In the genomic region with DNA sequence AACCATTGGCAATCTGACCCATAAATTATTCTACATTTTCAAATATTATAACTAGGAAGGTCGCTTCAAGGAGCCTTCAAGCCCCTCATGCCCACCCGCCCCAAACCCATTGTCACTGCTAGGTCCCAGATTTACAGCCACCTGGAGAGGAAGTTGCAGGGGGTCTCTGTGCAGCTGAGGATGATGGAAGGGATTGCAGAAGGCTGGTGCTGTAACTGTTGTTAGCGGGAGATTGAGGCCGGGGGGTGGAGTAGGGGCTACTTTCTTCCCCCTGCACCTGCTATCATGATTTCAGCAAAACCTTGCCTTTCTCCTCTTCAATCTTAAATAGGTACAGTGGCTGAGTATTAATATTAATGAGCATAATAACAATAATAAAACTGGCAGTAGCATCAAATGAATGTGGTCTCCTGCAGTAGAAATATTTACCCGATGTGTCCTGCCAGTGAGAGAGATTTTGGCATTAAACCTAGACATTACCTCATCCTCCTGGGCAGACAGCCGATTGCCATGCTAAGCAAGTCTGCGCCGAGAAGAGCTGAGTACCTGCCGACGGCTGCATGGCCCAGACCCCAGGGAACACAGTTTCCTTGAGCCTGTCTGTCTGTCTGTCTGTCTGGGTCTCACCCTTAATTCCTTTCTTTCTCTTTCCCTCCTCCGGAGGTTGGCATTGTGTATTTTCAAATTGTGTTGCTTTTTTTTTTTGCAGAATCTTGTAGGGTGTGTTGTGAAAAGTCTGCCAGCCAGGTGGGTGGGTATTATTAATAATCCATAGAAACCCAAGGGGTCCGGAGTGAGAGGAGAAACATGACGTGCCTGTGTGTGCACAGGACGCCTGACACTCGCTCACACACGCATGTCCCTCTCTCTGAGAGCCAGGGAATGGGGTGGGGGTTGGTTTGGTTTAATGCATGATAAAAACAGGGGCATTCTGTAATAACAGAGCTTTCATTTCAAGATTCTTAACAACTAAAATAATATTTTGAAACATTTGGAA, we compare ENCODE assay signal across 9 cellular contexts.
DNase-seq lines count a peak whose midpoint lies in the region; ATAC-seq, FAIRE-seq and TF ChIP-seq lines count a peak whose summit lies in the region.
"Had no signal": no experiment of that assay in that cellular context is flagged by ENCODE, and none has a peak within 500 bp of the region (broad histone marks: within the 10 kb centered on the region; RNA-seq: fewer than 3 reads in every experiment).

No MANE protein-coding gene starts in this region.

- H4K20me1 ChIP-seq in keratinocyte (ENCODE audit: control insufficient read depth, extremely low read depth, insufficient read depth, low read length): no peaks in the 10 kb centered on the region

- peak overlapping the region; percentile 56 for H3K4me2 ChIP-seq in keratinocyte (ENCODE audit: control insufficient read depth, extremely low read depth, insufficient read depth, low read depth, low read length)

- intact Hi-C loops in A673 (cut with micrococcal nuclease; ENCODE audit: unreplicated experiment): no loop called here
- intact Hi-C loops in transverse colon (cut with DNase I; ENCODE audit: low total_unique reads): no loop called here

- no peak for FAIRE-seq in keratinocyte (lab: Jason Lieb, UNC)
- FAIRE-seq: G401.6 had no signal

- H3K4me1 ChIP-seq in A673 (ENCODE audit: insufficient read depth, low read length, poor library complexity, severe bottlenecking): peaks cover 6% of the 10 kb centered on the region
- H3K4me1 ChIP-seq in keratinocyte (ENCODE audit: control insufficient read depth, extremely low read depth, insufficient read depth, low read length): peaks cover 8% of the 10 kb centered on the region
- peaks cover 0 to 28% (median 7%) of the 10 kb centered on the region in 4 donors for H3K4me1 ChIP-seq in transverse colon

- H3K4me1 Mint-ChIP-seq in brain: peaks cover 39% of the 10 kb centered on the region

- H3K27me3 ChIP-seq in A673 (replicated peaks; ENCODE audit: insufficient read depth, low read depth, low read length, poor library complexity) (no peaks in the 10 kb centered on the region), keratinocyte (ENCODE audit: control insufficient read depth, extremely low read depth, insufficient read depth, low read length) (peaks cover 10% of the 10 kb centered on the region), transverse colon (no peaks in the 10 kb centered on the region)

- H3K79me2 ChIP-seq in keratinocyte (ENCODE audit: control insufficient read depth, insufficient read depth, low read length): no peaks in the 10 kb centered on the region

- H3K27ac ChIP-seq in A673 (ENCODE audit: low read depth, low read length, poor library complexity, severe bottlenecking) (no peak overlapping the region), keratinocyte (ENCODE audit: control insufficient read depth, insufficient read depth, low read length) (no peak overlapping the region), transverse colon (peak overlapping the region in 1 of 4 donors; percentile 41)

- TF ChIP-seq EP300 in transverse colon (IDR thresholded peaks at IDR 0.05; ENCODE audit: low read depth): no peak

- H3K36me3 ChIP-seq in A673 (ENCODE audit: insufficient read depth, low read length, poor library complexity, severe bottlenecking): no peaks in the 10 kb centered on the region
- H3K36me3 ChIP-seq in keratinocyte (ENCODE audit: control insufficient read depth in 2 of 2, extremely low read depth in 1 of 2, insufficient read depth in 2 of 2, low read length in 2 of 2): no peaks in the 10 kb centered on the region
- peaks cover 0 to 9% (median 2%) of the 10 kb centered on the region in 4 donors for H3K36me3 ChIP-seq in transverse colon

- H3K9ac ChIP-seq in keratinocyte (ENCODE audit: control insufficient read depth, extremely low read depth, insufficient read depth, low read length): no peak overlapping the region

- no peaks in the 10 kb centered on the region for H3K9me1 ChIP-seq in keratinocyte (ENCODE audit: control insufficient read depth, extremely low read depth, insufficient read depth, low read length)

- no peak for TF ChIP-seq POLR2A in transverse colon (IDR thresholded peaks at IDR 0.05)

- ATAC-seq in HG03378 (IDR thresholded peaks at IDR 0.05; ENCODE audit: unreplicated experiment) (no peak), GM21423 (IDR thresholded peaks at IDR 0.05; ENCODE audit: unreplicated experiment) (no peak), HG02763 (IDR thresholded peaks at IDR 0.05; ENCODE audit: unreplicated experiment) (no peak)

- H2AFZ ChIP-seq in keratinocyte (ENCODE audit: control insufficient read depth, low read length): peak overlapping the region; percentile 10

- H3K4me3 ChIP-seq in A673 (ENCODE audit: low read depth, low read length, poor library complexity, severe bottlenecking) (no peak overlapping the region), LNCaP clone FGC (ENCODE audit: low read depth, low read length) (no peak overlapping the region), keratinocyte (ENCODE audit: control insufficient read depth in 2 of 3, extremely low read depth in 1 of 3, insufficient read depth in 2 of 3, low read depth in 1 of 3, low read length in 3 of 3) (no peak overlapping the region), transverse colon (no peak overlapping the region)

- H3K9me3 Mint-ChIP-seq in brain: peaks cover 14 to 20% (median 16%) of the 10 kb centered on the region in 5 experiments

- POLR2A ChIA-PET in A673 (lab: Charles Lee; ENCODE audit: low non-redundant PET): no interaction called here

- peak overlapping the region; percentile 52 to 83 (median 67) for H3K4me3 Mint-ChIP-seq in brain

- peaks cover 9% of the 10 kb centered on the region for H3K9me3 ChIP-seq in A673 (ENCODE audit: low read depth, low read length, poor library complexity, severe bottlenecking)
- H3K9me3 ChIP-seq in keratinocyte (ENCODE audit: control insufficient read depth, low read depth, low read length): peaks cover 11% of the 10 kb centered on the region
- no peaks in the 10 kb centered on the region for H3K9me3 ChIP-seq in transverse colon

- H3K36me3 Mint-ChIP-seq in brain: peaks cover 25% of the 10 kb centered on the region

- CTCF ChIA-PET in A673 (lab: Charles Lee): interaction anchor here (0.5 kb wide), 1 partner anchor 618 kb away, joined by 5 read pairs; no protein-coding TSS in a partner anchor

- 47 to 52% methylated on average over 11 to 16 of the region's 16 CpGs for WGBS in transverse colon (ENCODE audit: low coverage in 1 of 2), 2 donors

- in situ Hi-C loops in transverse colon (cut with MboI; ENCODE audit: low pct_ligation_motif_present in 1 of 4, low pct_unique_long_range_greater_than_20kb in 1 of 4, low sequenced_read_pairs in 3 of 4): no loop called here

- H3K27ac Mint-ChIP-seq in brain: peak overlapping the region; percentile 70 to 94 (median 84)

- dilution Hi-C loops in keratinocyte (cut with MboI; ENCODE audit: extremely low pct_ligation_motif_present, low sequenced_read_pairs): no loop called here

- DNase-seq in A673 (ENCODE audit: low spot score) (peak; percentile 47), LNCaP clone FGC (ENCODE audit: low read depth) (peak; percentile 93), keratinocyte (ENCODE audit: low read depth, low spot score) (no peak), transverse colon (peak; percentile 25)

- TF ChIP-seq CTCF in A673 (conservative IDR thresholded peaks at IDR 0.05; ENCODE audit: low read depth, low read length): no peak
- TF ChIP-seq CTCF in LNCaP clone FGC (IDR thresholded peaks at IDR 0.05; ENCODE audit: control insufficient read depth, extremely low read depth, insufficient read depth): no peak
- TF ChIP-seq CTCF in brain (conservative IDR thresholded peaks at IDR 0.05): no peak
- no peak for TF ChIP-seq CTCF in keratinocyte (optimal IDR thresholded peaks at IDR 0.05 in 1 of 3, IDR thresholded peaks at IDR 0.05 in 1 of 3, conservative IDR thresholded peaks at IDR 0.05 in 1 of 3; ENCODE audit: extremely low read depth in 1 of 3, insufficient read depth in 2 of 3, low read length in 3 of 3)
- TF ChIP-seq CTCF in transverse colon (IDR thresholded peaks at IDR 0.05): no peak

- peaks cover 7% of the 10 kb centered on the region for H3K27me3 Mint-ChIP-seq in brain

- no TSS peak for BruUV-seq in A673 (replicated peaks; lab: Mats Ljungman, UMichigan)
